Comparison of ENCODE assay signal across 2 cellular contexts in the genomic region with DNA sequence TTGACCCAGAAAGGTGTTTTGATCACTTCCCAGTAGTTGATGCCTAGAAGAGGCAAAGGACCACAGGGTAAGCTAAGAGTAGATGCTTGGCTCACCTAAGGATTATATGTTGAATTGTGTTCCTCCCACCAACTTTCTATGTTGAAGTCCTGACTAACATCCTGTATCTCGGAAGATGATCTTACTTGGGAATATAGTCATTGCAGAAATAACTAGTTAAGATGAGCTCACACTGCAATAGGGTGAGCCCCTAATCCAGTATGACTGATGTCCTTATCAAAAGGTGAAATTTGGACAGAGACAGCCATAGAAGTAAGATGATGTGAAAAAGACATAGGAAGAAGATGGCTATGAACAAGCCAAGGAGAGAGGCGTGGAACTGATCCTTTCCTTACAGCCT.
TF ChIP-seq lines count a peak whose summit lies in the region.

No MANE protein-coding gene starts in this region.

TF ChIP-seq in SK-N-SH, 30 proteins besides CTCF, POLR2A, EP300 and RAD21:
- no peak for TF ChIP-seq CHD2 (IDR thresholded peaks at IDR 0.05; ENCODE audit: low read length, partially characterized antibody)
- TF ChIP-seq, protein P1, sequence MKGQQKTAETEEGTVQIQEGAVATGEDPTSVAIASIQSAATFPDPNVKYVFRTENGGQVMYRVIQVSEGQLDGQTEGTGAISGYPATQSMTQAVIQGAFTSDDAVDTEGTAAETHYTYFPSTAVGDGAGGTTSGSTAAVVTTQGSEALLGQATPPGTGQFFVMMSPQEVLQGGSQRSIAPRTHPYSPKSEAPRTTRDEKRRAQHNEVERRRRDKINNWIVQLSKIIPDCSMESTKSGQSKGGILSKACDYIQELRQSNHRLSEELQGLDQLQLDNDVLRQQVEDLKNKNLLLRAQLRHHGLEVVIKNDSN (IDR thresholded peaks at IDR 0.05; ENCODE audit: borderline replicate concordance, low read depth): no peak
TF ChIP-seq in SK-N-SH: peak in this region for 0.

TF ChIP-seq in SK-N-SH treated with all-trans-retinoic acid at 6 μM for 48 hours, 23 proteins besides CTCF, POLR2A, EP300 and RAD21:
- no peak for TF ChIP-seq ZC3H10 (CRISPR knock-in tag; IDR thresholded peaks at IDR 0.05)
- TF ChIP-seq BACH2 (CRISPR knock-in tag; IDR thresholded peaks at IDR 0.05; ENCODE audit: borderline replicate concordance): no peak
- no peak for TF ChIP-seq POU6F1 (CRISPR knock-in tag; IDR thresholded peaks at IDR 0.05; ENCODE audit: borderline replicate concordance, low read depth)
- no peak for TF ChIP-seq GLIS3 (CRISPR knock-in tag; IDR thresholded peaks at IDR 0.05)
- TF ChIP-seq ZNF565 (CRISPR knock-in tag; conservative IDR thresholded peaks at IDR 0.05; ENCODE audit: low read depth): no peak
- no peak for TF ChIP-seq PATZ1 (CRISPR knock-in tag; IDR thresholded peaks at IDR 0.05; ENCODE audit: borderline replicate concordance)
- no peak for TF ChIP-seq SNAI2 (CRISPR knock-in tag; IDR thresholded peaks at IDR 0.05)
- no peak for TF ChIP-seq ZFP30 (CRISPR knock-in tag; IDR thresholded peaks at IDR 0.05)
- TF ChIP-seq CSDC2 (CRISPR knock-in tag; IDR thresholded peaks at IDR 0.05): no peak
- no peak for TF ChIP-seq ZFP3 (CRISPR knock-in tag; IDR thresholded peaks at IDR 0.05)
- TF ChIP-seq ZNF70 (CRISPR knock-in tag; IDR thresholded peaks at IDR 0.05): no peak
- no peak for TF ChIP-seq ISL1 (CRISPR knock-in tag; IDR thresholded peaks at IDR 0.05)
- no peak for TF ChIP-seq OSR1 (CRISPR knock-in tag; IDR thresholded peaks at IDR 0.05)
- TF ChIP-seq, protein P2, sequence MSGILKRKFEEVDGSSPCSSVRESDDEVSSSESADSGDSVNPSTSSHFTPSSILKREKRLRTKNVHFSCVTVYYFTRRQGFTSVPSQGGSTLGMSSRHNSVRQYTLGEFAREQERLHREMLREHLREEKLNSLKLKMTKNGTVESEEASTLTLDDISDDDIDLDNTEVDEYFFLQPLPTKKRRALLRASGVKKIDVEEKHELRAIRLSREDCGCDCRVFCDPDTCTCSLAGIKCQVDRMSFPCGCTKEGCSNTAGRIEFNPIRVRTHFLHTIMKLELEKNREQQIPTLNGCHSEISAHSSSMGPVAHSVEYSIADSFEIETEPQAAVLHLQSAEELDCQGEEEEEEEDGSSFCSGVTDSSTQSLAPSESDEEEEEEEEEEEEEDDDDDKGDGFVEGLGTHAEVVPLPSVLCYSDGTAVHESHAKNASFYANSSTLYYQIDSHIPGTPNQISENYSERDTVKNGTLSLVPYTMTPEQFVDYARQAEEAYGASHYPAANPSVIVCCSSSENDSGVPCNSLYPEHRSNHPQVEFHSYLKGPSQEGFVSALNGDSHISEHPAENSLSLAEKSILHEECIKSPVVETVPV (CRISPR knock-in tag; IDR thresholded peaks at IDR 0.05): no peak
- TF ChIP-seq, protein P3, sequence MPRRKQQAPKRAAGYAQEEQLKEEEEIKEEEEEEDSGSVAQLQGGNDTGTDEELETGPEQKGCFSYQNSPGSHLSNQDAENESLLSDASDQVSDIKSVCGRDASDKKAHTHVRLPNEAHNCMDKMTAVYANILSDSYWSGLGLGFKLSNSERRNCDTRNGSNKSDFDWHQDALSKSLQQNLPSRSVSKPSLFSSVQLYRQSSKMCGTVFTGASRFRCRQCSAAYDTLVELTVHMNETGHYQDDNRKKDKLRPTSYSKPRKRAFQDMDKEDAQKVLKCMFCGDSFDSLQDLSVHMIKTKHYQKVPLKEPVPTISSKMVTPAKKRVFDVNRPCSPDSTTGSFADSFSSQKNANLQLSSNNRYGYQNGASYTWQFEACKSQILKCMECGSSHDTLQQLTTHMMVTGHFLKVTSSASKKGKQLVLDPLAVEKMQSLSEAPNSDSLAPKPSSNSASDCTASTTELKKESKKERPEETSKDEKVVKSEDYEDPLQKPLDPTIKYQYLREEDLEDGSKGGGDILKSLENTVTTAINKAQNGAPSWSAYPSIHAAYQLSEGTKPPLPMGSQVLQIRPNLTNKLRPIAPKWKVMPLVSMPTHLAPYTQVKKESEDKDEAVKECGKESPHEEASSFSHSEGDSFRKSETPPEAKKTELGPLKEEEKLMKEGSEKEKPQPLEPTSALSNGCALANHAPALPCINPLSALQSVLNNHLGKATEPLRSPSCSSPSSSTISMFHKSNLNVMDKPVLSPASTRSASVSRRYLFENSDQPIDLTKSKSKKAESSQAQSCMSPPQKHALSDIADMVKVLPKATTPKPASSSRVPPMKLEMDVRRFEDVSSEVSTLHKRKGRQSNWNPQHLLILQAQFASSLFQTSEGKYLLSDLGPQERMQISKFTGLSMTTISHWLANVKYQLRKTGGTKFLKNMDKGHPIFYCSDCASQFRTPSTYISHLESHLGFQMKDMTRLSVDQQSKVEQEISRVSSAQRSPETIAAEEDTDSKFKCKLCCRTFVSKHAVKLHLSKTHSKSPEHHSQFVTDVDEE (CRISPR knock-in tag; IDR thresholded peaks at IDR 0.05): no peak
- TF ChIP-seq ARNTL (CRISPR knock-in tag; IDR thresholded peaks at IDR 0.05; ENCODE audit: borderline replicate concordance, low read depth): no peak
- TF ChIP-seq RARB (CRISPR knock-in tag; IDR thresholded peaks at IDR 0.05): no peak
TF ChIP-seq in SK-N-SH treated with all-trans-retinoic acid at 6 μM for 48 hours: peak in this region for 0.
